1 cellular context compared by ENCODE assay signal in genomic region chr15:24878153-24878552, GRCh38.
TF ChIP-seq lines count a peak whose summit lies in the region.

No MANE protein-coding gene starts in this region.

TF ChIP-seq in HepG2, 621 proteins besides CTCF, POLR2A, EP300 and RAD21 (continued from another document and continues in another):
- TF ChIP-seq ZNF691 (CRISPR knock-in tag; IDR thresholded peaks at IDR 0.05; ENCODE audit: borderline replicate concordance, low read depth) (peak; percentile 33; the same call in 1 of the 2 replicates), JUND (CRISPR knock-in tag; IDR thresholded peaks at IDR 0.05) (0 out of 2 replicates have a peak, but pooled peaks have one; percentile 14), ZNF547 (CRISPR knock-in tag; IDR thresholded peaks at IDR 0.05) (peak; percentile 65; the same call in 1 of the 2 replicates), ZNF207 (IDR thresholded peaks at IDR 0.05; ENCODE audit: borderline replicate concordance) (no peak), POGK (CRISPR knock-in tag; conservative IDR thresholded peaks at IDR 0.05) (0 out of 2 replicates have a peak, but pooled peaks have one; percentile 19), HDAC1 (CRISPR knock-in tag; IDR thresholded peaks at IDR 0.05) (peak; percentile 88), ZFP91 (CRISPR knock-in tag; IDR thresholded peaks at IDR 0.05; ENCODE audit: borderline replicate concordance) (peak; percentile 58; the same call in 1 of the 2 replicates), SMAD9 (CRISPR knock-in tag; IDR thresholded peaks at IDR 0.05) (0 out of 2 replicates have a peak, but pooled peaks have one; percentile 65), PHF8 (CRISPR knock-in tag; IDR thresholded peaks at IDR 0.05) (peak; percentile 77), NFKBIZ (CRISPR knock-in tag; IDR thresholded peaks at IDR 0.05) (0 out of 2 replicates have a peak, but pooled peaks have one; percentile 44), SKI (IDR thresholded peaks at IDR 0.05; ENCODE audit: partially characterized antibody) (no peak), RBFOX2 (IDR thresholded peaks at IDR 0.05; ENCODE audit: low read depth, low read length) (peak; percentile 90), HHEX (CRISPR knock-in tag; IDR thresholded peaks at IDR 0.05) (no peak), ZNF142 (CRISPR knock-in tag; IDR thresholded peaks at IDR 0.05) (peak; percentile 43; the same call in 1 of the 2 replicates), ZNF556 (CRISPR knock-in tag; IDR thresholded peaks at IDR 0.05; ENCODE audit: borderline replicate concordance) (0 out of 2 replicates have a peak, but pooled peaks have one; percentile 63), IRF2 (CRISPR knock-in tag; IDR thresholded peaks at IDR 0.05) (peak; percentile 79), ZNF614 (CRISPR knock-in tag; IDR thresholded peaks at IDR 0.05; ENCODE audit: borderline replicate concordance) (no peak), MEF2D (CRISPR knock-in tag; IDR thresholded peaks at IDR 0.05) (0 out of 2 replicates have a peak, but pooled peaks have one; percentile 34), HNF1A (IDR thresholded peaks at IDR 0.05; ENCODE audit: low read depth) (no peak), HNF1A (CRISPR knock-in tag; IDR thresholded peaks at IDR 0.05; ENCODE audit: borderline replicate concordance) (peak; percentile 72; the same call in 1 of the 2 replicates), TMF1 (CRISPR knock-in tag; IDR thresholded peaks at IDR 0.05; ENCODE audit: low read depth) (0 out of 2 replicates have a peak, but pooled peaks have one; percentile 37), ZNF143 (CRISPR knock-in tag; IDR thresholded peaks at IDR 0.05) (peak; percentile 83), TAF1 (CRISPR knock-in tag; IDR thresholded peaks at IDR 0.05) (peak; percentile 86), YEATS2 (CRISPR knock-in tag; IDR thresholded peaks at IDR 0.05; ENCODE audit: borderline replicate concordance) (peak; percentile 89), FOXK1 (CRISPR knock-in tag; IDR thresholded peaks at IDR 0.05; ENCODE audit: borderline replicate concordance, low read depth) (peak; percentile 33; the same call in 1 of the 2 replicates), FOXC1 (CRISPR knock-in tag; IDR thresholded peaks at IDR 0.05; ENCODE audit: borderline replicate concordance) (peak; percentile 28; the same call in 1 of the 2 replicates), GMEB1 (CRISPR knock-in tag; IDR thresholded peaks at IDR 0.05; ENCODE audit: borderline replicate concordance) (peak; percentile 75), ZNF274 (CRISPR knock-in tag; IDR thresholded peaks at IDR 0.05) (peak; percentile 66; the same call in 1 of the 2 replicates), ZNF335 (CRISPR knock-in tag; IDR thresholded peaks at IDR 0.05) (peak; percentile 71; the same call in 1 of the 2 replicates), SNAPC4 (CRISPR knock-in tag; IDR thresholded peaks at IDR 0.05) (peak; percentile 52; the same call in 1 of the 2 replicates), IKZF5 (CRISPR knock-in tag; IDR thresholded peaks at IDR 0.05) (peak; percentile 53; the same call in 1 of the 2 replicates), ZNF607 (CRISPR knock-in tag; IDR thresholded peaks at IDR 0.05; ENCODE audit: borderline replicate concordance) (peak; percentile 45; the same call in 1 of the 2 replicates), ZSCAN29 (CRISPR knock-in tag; conservative IDR thresholded peaks at IDR 0.05) (0 out of 2 replicates have a peak, but pooled peaks have one; percentile 54), ZSCAN22 (CRISPR knock-in tag; IDR thresholded peaks at IDR 0.05) (no peak)
